Comparison of ENCODE assay signal across 13 cellular contexts in the genomic region with DNA sequence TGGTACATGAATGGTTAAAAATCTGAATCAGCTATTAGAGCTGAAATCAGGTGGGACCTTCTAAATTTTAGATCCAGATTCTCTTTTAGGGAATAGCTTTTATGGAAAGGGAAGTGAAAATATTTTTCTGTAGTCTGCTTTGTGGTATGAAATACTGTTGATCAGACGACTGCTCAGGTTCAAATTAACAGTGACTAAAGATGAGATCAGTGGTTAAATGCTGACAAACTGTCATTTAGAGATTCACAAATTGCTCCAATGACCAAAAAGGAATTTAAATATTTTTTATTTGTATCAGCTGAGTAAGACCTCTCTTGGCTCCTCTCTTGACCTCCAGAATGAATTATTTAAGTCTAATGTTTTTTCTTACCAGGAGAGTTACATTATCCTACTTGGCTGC.
"Had no signal": no experiment of that assay in that cellular context is flagged by ENCODE, and none has a peak within 500 bp of the region (broad histone marks: within the 10 kb centered on the region; RNA-seq: fewer than 3 reads in every experiment).

No MANE protein-coding gene starts in this region.

- H3K4me3 ChIP-seq: body of pancreas, hepatocyte, thoracic aorta had no signal

- DNase-seq: activated B cell treated with CpG ODN at 0.5 μM for 24 hours; activated CD4-positive, alpha-beta T cell treated with anti-CD3 and anti-CD28 coated beads, Interleukin-2, amount 10 ng/mL, durations not matched to agents 7 days and 5 days; activated T-cell treated with anti-CD3 and anti-CD28 coated beads for 4 hours; body of pancreas; effector memory CD4-positive, alpha-beta T cell; kidney; stimulated activated CD4-positive, alpha-beta T cell treated with anti-CD3 and anti-CD28 coated beads, Interleukin-2, amount 100 ng/mL, for 48 hours had no signal

- H3K4me3 Mint-ChIP-seq: activated B cell treated with CpG ODN at 0.5 μM for 24 hours; activated CD4-positive, alpha-beta T cell treated with anti-CD3 and anti-CD28 coated beads, Interleukin-2, amount 10 ng/mL, durations not matched to agents 7 days and 5 days; activated naive CD4-positive, alpha-beta T cell treated with anti-CD3 and anti-CD28 coated beads, Interleukin-2, amount 50 U/mL, for 24 hours; central memory CD8-positive, alpha-beta T cell; stimulated activated naive CD8-positive, alpha-beta T cell treated with anti-CD3 and anti-CD28 coated beads, Interleukin-15, Interleukin-2, amounts not matched to agents 100 ng/mL and 50 ng/mL, for 24 hours had no signal

- H3K27me3 Mint-ChIP-seq: activated B cell treated with CpG ODN at 0.5 μM for 24 hours; activated CD4-positive, alpha-beta T cell treated with anti-CD3 and anti-CD28 coated beads, Interleukin-2, amount 10 ng/mL, durations not matched to agents 7 days and 5 days; activated naive CD4-positive, alpha-beta T cell treated with anti-CD3 and anti-CD28 coated beads, Interleukin-2, amount 50 U/mL, for 24 hours; central memory CD8-positive, alpha-beta T cell; stimulated activated naive CD8-positive, alpha-beta T cell treated with anti-CD3 and anti-CD28 coated beads, Interleukin-15, Interleukin-2, amounts not matched to agents 100 ng/mL and 50 ng/mL, for 24 hours had no signal

- H3K4me1 Mint-ChIP-seq: activated B cell treated with CpG ODN at 0.5 μM for 24 hours; activated CD4-positive, alpha-beta T cell treated with anti-CD3 and anti-CD28 coated beads, Interleukin-2, amount 10 ng/mL, durations not matched to agents 7 days and 5 days had no signal

- H3K27ac Mint-ChIP-seq: activated B cell treated with CpG ODN at 0.5 μM for 24 hours; activated CD4-positive, alpha-beta T cell treated with anti-CD3 and anti-CD28 coated beads, Interleukin-2, amount 10 ng/mL, durations not matched to agents 7 days and 5 days; activated naive CD4-positive, alpha-beta T cell treated with anti-CD3 and anti-CD28 coated beads, Interleukin-2, amount 50 U/mL, for 24 hours; activated T-helper 2 cell treated with anti-CD3 and anti-CD28 coated beads, Interferon-gamma antibody, Interleukin-2, Interleukin-4, amounts not matched to agents 10 μg/mL and 5 μg/mL and 100 μg/mL, durations not matched to agents 14 hours and 24 hours and 36 hours; stimulated activated naive CD8-positive, alpha-beta T cell treated with anti-CD3 and anti-CD28 coated beads, Interleukin-15, Interleukin-2, amounts not matched to agents 100 ng/mL and 50 ng/mL, for 24 hours had no signal

- ATAC-seq: body of pancreas had no signal

- H3K9me3 Mint-ChIP-seq: activated CD4-positive, alpha-beta T cell treated with anti-CD3 and anti-CD28 coated beads, Interleukin-2, amount 10 ng/mL, durations not matched to agents 7 days and 5 days; activated naive CD4-positive, alpha-beta T cell treated with anti-CD3 and anti-CD28 coated beads, Interleukin-2, amount 50 U/mL, for 24 hours; activated T-helper 2 cell treated with anti-CD3 and anti-CD28 coated beads, Interferon-gamma antibody, Interleukin-2, Interleukin-4, amounts not matched to agents 10 μg/mL and 5 μg/mL and 100 μg/mL, durations not matched to agents 14 hours and 24 hours and 36 hours; central memory CD8-positive, alpha-beta T cell; stimulated activated naive CD8-positive, alpha-beta T cell treated with anti-CD3 and anti-CD28 coated beads, Interleukin-15, Interleukin-2, amounts not matched to agents 100 ng/mL and 50 ng/mL, for 24 hours had no signal
